In genomic region chr5:127967983-127968592, GRCh38 we compare ENCODE assay signal across 24 cellular contexts.
A peak's percentile ranks its signal among the peaks of the same experiment; 100 is the strongest.
DNase-seq lines count a peak whose midpoint lies in the region; ATAC-seq, FAIRE-seq and TF ChIP-seq lines count a peak whose summit lies in the region.
"Had no signal": no experiment of that assay in that cellular context is flagged by ENCODE, and none has a peak within 500 bp of the region (broad histone marks: within the 10 kb centered on the region; RNA-seq: fewer than 3 reads in every experiment).

No MANE protein-coding gene starts in this region.

- 100% methylated on average over 1 of the region's 1 CpG for WGBS in A549 (ENCODE audit: missing lambda C conversion rate)
- WGBS in H9 (ENCODE audit: extremely low coverage, insufficient read length, low lambda C conversion rate): no CpG with 5 or more reads among the region's 1 CpG

- TF ChIP-seq CTCF in A549 (IDR thresholded peaks at IDR 0.05): no peak
- no peak for TF ChIP-seq CTCF in H9 (conservative IDR thresholded peaks at IDR 0.05)
- no peak for TF ChIP-seq CTCF in keratinocyte (optimal IDR thresholded peaks at IDR 0.05 in 1 of 3, IDR thresholded peaks at IDR 0.05 in 1 of 3, conservative IDR thresholded peaks at IDR 0.05 in 1 of 3; ENCODE audit: extremely low read depth in 1 of 3, insufficient read depth in 2 of 3, low read length in 3 of 3)

- TF ChIP-seq RAD21 in A549 (conservative IDR thresholded peaks at IDR 0.05 in 1 of 2, IDR thresholded peaks at IDR 0.05 in 1 of 2): no peak

- FAIRE-seq in A549 (lab: Jason Lieb, UNC) (no peak), keratinocyte (lab: Jason Lieb, UNC) (peak; percentile 93)
- FAIRE-seq: GM18507, RCC 7860 had no signal

- H3K79me2 ChIP-seq in H9 (ENCODE audit: insufficient read depth, low read length) (no peaks in the 10 kb centered on the region), keratinocyte (ENCODE audit: control insufficient read depth, insufficient read depth, low read length) (no peaks in the 10 kb centered on the region)

- H3K4me2 ChIP-seq in A549: peak overlapping the region; percentile 43
- H3K4me2 ChIP-seq in H9 (ENCODE audit: insufficient read depth, insufficient read length, low read length): no peak overlapping the region
- H3K4me2 ChIP-seq in keratinocyte (ENCODE audit: control insufficient read depth, extremely low read depth, insufficient read depth, low read depth, low read length): peak overlapping the region; percentile 52

- H3K23me2 ChIP-seq in H9 (ENCODE audit: insufficient read length, low read depth, low read length, poor library complexity, severe bottlenecking): no peaks in the 10 kb centered on the region

- POLR2A ChIA-PET in A549 (lab: Yijun Ruan, JAX): no interaction called here

- no peak overlapping the region for H3K4ac ChIP-seq in H9 (ENCODE audit: low read depth, low read length)

- H2BK5ac ChIP-seq in H9 (ENCODE audit: insufficient read length, low read length): no peak overlapping the region

- no peaks in the 10 kb centered on the region for H3K36me3 Mint-ChIP-seq in H9 (ENCODE audit: insufficient read depth in 1 of 3, low read depth in 3 of 3)

- H3K23ac ChIP-seq in H9 (ENCODE audit: insufficient read length, low read depth, low read length): no peak overlapping the region

- H4K8ac ChIP-seq in H9 (replicated peaks; ENCODE audit: insufficient read length, low read depth, low read length): no peak overlapping the region

- no peak overlapping the region for H3K9ac ChIP-seq in H9 (ENCODE audit: extremely low read depth, insufficient read length, low read length)
- no peak overlapping the region for H3K9ac ChIP-seq in keratinocyte (ENCODE audit: control insufficient read depth, extremely low read depth, insufficient read depth, low read length)

- H4K91ac ChIP-seq in H9 (ENCODE audit: insufficient read length, low read depth, low read length): no peak overlapping the region

- peaks cover 0 to 2% of the 10 kb centered on the region in 2 experiments for H3K36me3 ChIP-seq in keratinocyte (ENCODE audit: control insufficient read depth in 2 of 2, extremely low read depth in 1 of 2, insufficient read depth in 2 of 2, low read length in 2 of 2)
- H3K36me3 ChIP-seq: BE2C, SJCRH30 had no signal

- H3K27ac Mint-ChIP-seq in H9: peak overlapping the region in 1 of 3 experiments; percentile 36; a peak in 2 of 7 replicates
- H3K27ac Mint-ChIP-seq: CD14-positive monocyte; CD8-positive, alpha-beta memory T cell had no signal

- H2BK120ac ChIP-seq in H9 (ENCODE audit: low read depth, low read length, poor library complexity, severe bottlenecking): no peak overlapping the region

- no peak for TF ChIP-seq EP300 in A549 (IDR thresholded peaks at IDR 0.05)

- CTCF ChIA-PET in A549 (lab: Yijun Ruan, JAX): no interaction called here

- dilution Hi-C loops in keratinocyte (cut with MboI; ENCODE audit: extremely low pct_ligation_motif_present, low sequenced_read_pairs): no loop called here

- no peaks in the 10 kb centered on the region for H3K79me1 ChIP-seq in H9 (ENCODE audit: insufficient read depth, low read depth, low read length, poor library complexity, severe bottlenecking)

- H3K27me3 Mint-ChIP-seq in H9 (ENCODE audit: low read depth): no peaks in the 10 kb centered on the region
- H3K27me3 Mint-ChIP-seq: CD8-positive, alpha-beta memory T cell had no signal

- H3K9me1 ChIP-seq in keratinocyte (ENCODE audit: control insufficient read depth, extremely low read depth, insufficient read depth, low read length): no peaks in the 10 kb centered on the region

- no peak overlapping the region for H3T11ph ChIP-seq in H9 (ENCODE audit: low read length)

- no peak overlapping the region for H3K56ac ChIP-seq in H9 (ENCODE audit: insufficient read length, low read depth, low read length)

- H3K27me3 ChIP-seq in H9 (ENCODE audit: insufficient read depth, low read length) (no peaks in the 10 kb centered on the region), keratinocyte (ENCODE audit: control insufficient read depth, extremely low read depth, insufficient read depth, low read length) (no peaks in the 10 kb centered on the region)
- H3K27me3 ChIP-seq: BE2C, SJCRH30 had no signal

- H2BK20ac ChIP-seq in H9 (ENCODE audit: low read depth, low read length, poor library complexity, severe bottlenecking): no peak overlapping the region

- H2BK15ac ChIP-seq in H9 (ENCODE audit: low read depth, low read length): no peak overlapping the region

- no peak for TF ChIP-seq POLR2A in A549 (IDR thresholded peaks at IDR 0.05; ENCODE audit: low read length)

- H3K4me3 ChIP-seq in A549 (no peak overlapping the region), keratinocyte (ENCODE audit: control insufficient read depth in 2 of 3, extremely low read depth in 1 of 3, insufficient read depth in 2 of 3, low read depth in 1 of 3, low read length in 3 of 3) (no peak overlapping the region)
- H3K4me3 ChIP-seq: SJCRH30 had no signal

- H4K20me1 ChIP-seq in H9 (ENCODE audit: control insufficient read depth, insufficient read depth, insufficient read length) (no peaks in the 10 kb centered on the region), keratinocyte (ENCODE audit: control insufficient read depth, extremely low read depth, insufficient read depth, low read length) (no peaks in the 10 kb centered on the region)

- H3K27ac ChIP-seq in A549: peak overlapping the region; percentile 41 to 54; a peak in 4 of 6 replicates
- no peak overlapping the region for H3K27ac ChIP-seq in H9 (ENCODE audit: insufficient read length, low read depth, low read length)
- H3K27ac ChIP-seq in keratinocyte (ENCODE audit: control insufficient read depth, insufficient read depth, low read length): peak overlapping the region; percentile 56
- H3K27ac ChIP-seq: SJCRH30 had no signal

- H3K4me1 Mint-ChIP-seq in H9: no peaks in the 10 kb centered on the region
- H3K4me1 Mint-ChIP-seq: CD14-positive monocyte; CD8-positive, alpha-beta memory T cell had no signal

- H3K4me3 Mint-ChIP-seq in H9: no peak overlapping the region
- H3K4me3 Mint-ChIP-seq: CD14-positive monocyte; CD8-positive, alpha-beta memory T cell had no signal

- no peak overlapping the region for H3K18ac ChIP-seq in H9 (ENCODE audit: insufficient read length, low read depth, low read length)

- H2BK12ac ChIP-seq in H9 (ENCODE audit: insufficient read length, low read depth, low read length): no peak overlapping the region

- no peak overlapping the region for H3K14ac ChIP-seq in H9 (ENCODE audit: insufficient read depth, low read length)

- DNase-seq in A549 (ENCODE audit: low read depth in 1 of 2, low spot score in 1 of 2) (no peak), H9 (no peak), cerebellar cortex (ENCODE audit: low spot score) (peak; percentile 26), keratinocyte (ENCODE audit: low read depth, low spot score) (no peak), DMS153 treated with DMSO at 0.1 percent for 48 hours (lab: John Stamatoyannopoulos, UW; ENCODE audit: unreplicated experiment) (no peak), dermis blood vessel endothelial cell (no peak)
- DNase-seq: BE2C; CD8-positive, alpha-beta memory T cell; DND-41; GOT3; HCEC 1CT; IMR-90; KG1; MM.1S; NCI-H2029 treated with DMSO at 0.1 percent for 48 hours; NCI-H446 treated with DMSO at 0.1 percent for 48 hours; NCI-H526; NCI-H82; SJCRH30 had no signal

- H4K5ac ChIP-seq in H9 (ENCODE audit: insufficient read length, low read depth, low read length): peak overlapping the region; percentile 68

- peaks cover 18% of the 10 kb centered on the region for H3K4me1 ChIP-seq in A549
- H3K4me1 ChIP-seq in H9 (ENCODE audit: insufficient read depth, low read length): no peaks in the 10 kb centered on the region
- peaks cover 24% of the 10 kb centered on the region for H3K4me1 ChIP-seq in keratinocyte (ENCODE audit: control insufficient read depth, extremely low read depth, insufficient read depth, low read length)
- H3K4me1 ChIP-seq: BE2C, SJCRH30 had no signal

- H3K9me3 Mint-ChIP-seq in H9: no peaks in the 10 kb centered on the region

- ATAC-seq in A549: peak in 1 of 2 experiments; percentile 25; a peak in 2 of 6 replicates
- no peak for ATAC-seq in GM18909 (IDR thresholded peaks at IDR 0.05; ENCODE audit: poor library complexity, unreplicated experiment)
- ATAC-seq: SK-N-SH treated with all-trans-retinoic acid at 6 μM for 48 hours had no signal

- H2AK5ac ChIP-seq in H9 (ENCODE audit: insufficient read length, low read length): no peak overlapping the region

- no peak overlapping the region for H2AFZ ChIP-seq in H9 (ENCODE audit: low read length)
- H2AFZ ChIP-seq in keratinocyte (ENCODE audit: control insufficient read depth, low read length): peak overlapping the region; percentile 44

- H3K9me3 ChIP-seq in A549 (peaks cover 5% of the 10 kb centered on the region; the same call in 1 of the 3 replicates), H9 (ENCODE audit: control insufficient read depth, low read depth, low read length) (no peaks in the 10 kb centered on the region), keratinocyte (ENCODE audit: control insufficient read depth, low read depth, low read length) (no peaks in the 10 kb centered on the region)
- H3K9me3 ChIP-seq: BE2C, SJCRH30 had no signal

TF ChIP-seq in A549, 52 proteins besides CTCF, POLR2A, EP300 and RAD21:
- TF ChIP-seq CBX2 (IDR thresholded peaks at IDR 0.05; ENCODE audit: borderline replicate concordance, low read depth) (no peak), CEBPB (IDR thresholded peaks at IDR 0.05) (no peak)
